In the genomic region with DNA sequence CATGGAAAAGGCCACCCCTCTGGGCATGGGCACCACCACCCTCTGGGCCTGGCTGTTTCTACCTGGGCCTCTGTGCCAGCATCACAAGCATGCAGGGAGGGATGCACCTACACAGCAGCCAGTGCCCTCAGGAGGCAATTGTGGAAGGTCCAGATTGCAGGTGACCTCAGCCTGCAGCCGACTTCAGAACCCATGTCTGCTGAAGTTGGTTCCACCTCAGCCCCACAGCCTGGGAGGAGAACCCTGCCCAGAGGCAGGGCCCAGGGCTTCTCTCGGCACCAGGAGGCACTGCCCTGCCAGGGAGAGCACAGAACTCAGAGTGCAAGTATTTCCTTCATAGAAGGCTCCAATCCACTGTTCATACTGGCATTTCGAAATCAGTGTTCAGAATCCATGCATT, we compare ENCODE assay signal across 24 cellular contexts.
"Had no signal": no experiment of that assay in that cellular context is flagged by ENCODE, and none has a peak within 500 bp of the region (broad histone marks: within the 10 kb centered on the region; RNA-seq: fewer than 3 reads in every experiment).

No MANE protein-coding gene starts in this region.

- DNase-seq: activated CD4-positive, alpha-beta T cell treated with anti-CD3 and anti-CD28 coated beads for 4 hours; activated CD4-positive, alpha-beta T cell treated with anti-CD3 and anti-CD28 coated beads, Interleukin-2, amount 50 U/mL, for 48 hours; activated CD4-positive, CD25-positive, alpha-beta regulatory T cell; activated gamma-delta T cell treated with Interleukin-2 at 50 U/mL for 16 hours; activated T-cell treated with anti-CD3 and anti-CD28 coated beads, Interleukin-2, amount 50 U/mL, for 72 hours; amniotic stem cell; cerebellar nuclear complex; erythroblast; foreskin keratinocyte; kidney; left lung; midbrain; natural killer cell; pancreas; psoas muscle; right cardiac atrium; stimulated activated CD4-positive, alpha-beta T cell treated with anti-CD3 and anti-CD28 coated beads, Interleukin-12 subunit alpha, Interleukin-12 subunit beta, amount 100 ng/mL, for 4 hours; stimulated activated CD4-positive, alpha-beta T cell treated with anti-CD3 and anti-CD28 coated beads, Interleukin-4, amount 100 ng/mL, for 4 hours; stimulated activated naive CD8-positive, alpha-beta T cell treated with anti-CD3 and anti-CD28 coated beads, Interleukin-15, Interleukin-2, amounts not matched to agents 100 U/mL and 50 U/mL, for 24 hours; SW 1271; T-helper 17 cell; tibial artery had no signal

- H3K4me1 Mint-ChIP-seq: activated naive CD4-positive, alpha-beta T cell treated with anti-CD3 and anti-CD28 coated beads, Interleukin-2, amount 50 U/mL, for 24 hours; natural killer cell had no signal

- H3K27ac Mint-ChIP-seq: activated naive CD4-positive, alpha-beta T cell treated with anti-CD3 and anti-CD28 coated beads, Interleukin-2, amount 50 U/mL, for 24 hours; activated T-cell treated with anti-CD3 and anti-CD28 coated beads, Interleukin-2, amount 50 U/mL, for 72 hours; natural killer cell; T-helper 17 cell had no signal

- H3K36me3 Mint-ChIP-seq: activated naive CD4-positive, alpha-beta T cell treated with anti-CD3 and anti-CD28 coated beads, Interleukin-2, amount 50 U/mL, for 24 hours; natural killer cell had no signal

- H3K4me3 Mint-ChIP-seq: activated naive CD4-positive, alpha-beta T cell treated with anti-CD3 and anti-CD28 coated beads, Interleukin-2, amount 50 U/mL, for 24 hours; activated T-cell treated with anti-CD3 and anti-CD28 coated beads, Interleukin-2, amount 50 U/mL, for 72 hours; natural killer cell; T-helper 17 cell had no signal

- H3K36me3 ChIP-seq: left lung, neutrophil, pancreas, tibial artery had no signal

- H3K9me3 Mint-ChIP-seq: activated naive CD4-positive, alpha-beta T cell treated with anti-CD3 and anti-CD28 coated beads, Interleukin-2, amount 50 U/mL, for 24 hours; activated T-cell treated with anti-CD3 and anti-CD28 coated beads, Interleukin-2, amount 50 U/mL, for 72 hours; natural killer cell had no signal

- H3K27ac ChIP-seq: foreskin keratinocyte, left lung, neutrophil, pancreas, psoas muscle, tibial artery had no signal

- H3K27me3 ChIP-seq: foreskin keratinocyte, left lung, neutrophil, pancreas, tibial artery had no signal

- ATAC-seq: activated T-cell treated with anti-CD3 and anti-CD28 coated beads, Interleukin-2, amount 50 U/mL, for 72 hours; foreskin keratinocyte; left lung; natural killer cell; pancreas; psoas muscle; right cardiac atrium; stimulated activated naive CD8-positive, alpha-beta T cell treated with anti-CD3 and anti-CD28 coated beads, Interleukin-15, Interleukin-2, amounts not matched to agents 100 U/mL and 50 U/mL, for 24 hours; T-helper 17 cell had no signal

- H3K4me1 ChIP-seq: foreskin keratinocyte, pancreas, psoas muscle had no signal

- H3K9me3 ChIP-seq: left lung, neutrophil, pancreas, psoas muscle, tibial artery had no signal

- H3K4me3 ChIP-seq: left lung, pancreas, psoas muscle, tibial artery had no signal
